ENCODE assay signal across 11 cellular contexts in the genomic region with DNA sequence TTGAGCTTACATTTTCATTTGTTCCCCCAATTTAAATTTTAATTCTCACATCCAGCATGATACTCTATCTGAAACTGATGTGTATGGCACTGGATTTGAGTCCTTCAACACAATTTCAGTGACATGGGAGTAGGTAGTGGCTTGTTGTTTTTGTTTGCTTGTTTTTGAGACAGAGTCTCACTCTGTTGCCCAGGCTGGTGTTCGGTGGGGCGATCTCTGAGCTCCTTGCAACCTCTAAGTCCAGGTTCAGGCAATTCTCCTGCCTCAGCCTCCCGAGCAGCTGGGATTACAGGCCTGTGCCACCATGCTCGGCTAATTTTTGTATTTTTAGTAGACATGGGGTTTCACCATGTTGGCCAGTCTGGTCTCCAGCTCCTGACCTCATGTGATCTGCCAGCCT. TPM values are rescaled to one million over a fixed set of nuclear protein-coding genes. Genes with fewer than 3 reads are reported as not detected.
DNase-seq lines count a peak whose midpoint lies in the region; ATAC-seq, FAIRE-seq and TF ChIP-seq lines count a peak whose summit lies in the region.
"Not testable (repeated sequence)": the region's sequence is repeated elsewhere in the genome, so short reads cannot be mapped to it uniquely, and the experiment has no call there.
"Had no signal": no experiment of that assay in that cellular context is flagged by ENCODE, and none has a peak within 500 bp of the region (broad histone marks: within the 10 kb centered on the region; RNA-seq: fewer than 3 reads in every experiment).

No MANE protein-coding gene starts in this region.

- not testable (repeated sequence) for H3K23ac ChIP-seq in mesendoderm (ENCODE audit: low read length)

- not testable (repeated sequence) for TF ChIP-seq POLR2A in GM12878 (IDR thresholded peaks at IDR 0.05; ENCODE audit: low read depth, low read length); esophagus squamous epithelium (IDR thresholded peaks at IDR 0.05); prostate gland (IDR thresholded peaks at IDR 0.05)

- not testable (repeated sequence) for FAIRE-seq in GM12878 (lab: Jason Lieb, UNC)

- peak overlapping the region; percentile 93 for H3K27ac Mint-ChIP-seq in CD8-positive, alpha-beta T cell
- peak overlapping the region; percentile 94 for H3K27ac Mint-ChIP-seq in activated B cell treated with CpG ODN at 0.5 μM for 24 hours

- 44% methylated on average over 4 of the region's 4 CpGs for WGBS in GM12878 (ENCODE audit: insufficient coverage, insufficient replicate concordance, low lambda C conversion rate, missing lambda C conversion rate)
- 70 to 91% methylated on average over 4 of the region's 4 CpGs for WGBS in esophagus squamous epithelium, 2 donors
- WGBS in mesendoderm (ENCODE audit: extremely low coverage, insufficient coverage, low lambda C conversion rate) = no CpG with 5 or more reads among the region's 4 CpGs
- WGBS in prostate gland = 82% methylated on average over 4 of the region's 4 CpGs

- not testable (repeated sequence) for TF ChIP-seq RAD21 in GM12878 (IDR thresholded peaks at IDR 0.05; ENCODE audit: insufficient read depth, low read depth, low read length)

- POLR2A ChIA-PET in CD8-positive, alpha-beta T cell (lab: Charles Lee) = interaction anchor here (3.6 kb wide), 1 partner anchor 9 kb away, joined by 36 read pairs; the partner anchor contains the start of gene LUC7L3
- POLR2A ChIA-PET in activated B cell treated with CpG ODN at 0.5 μM for 24 hours (lab: Charles Lee) = interaction anchor here (0.6 to 3.5 kb wide), 4 partner anchors 8 to 331 kb away, joined by 3 to 48 read pairs (median 6); partner anchors contain the start of gene LUC7L3
- POLR2A ChIA-PET in GM12878 (lab: Charles Lee) = interaction anchor here (0.8 to 3.5 kb wide), 5 partner anchors 9 to 157 kb away, joined by 3 to 25 read pairs (median 3); partner anchors contain the start of genes LUC7L3 and TOB1

- SMC1A ChIA-PET in GM12878 (lab: Charles Lee; ENCODE audit: uncharacterized antibody, unreplicated experiment) = interaction anchor here (1.0 to 1.5 kb wide), 3 partner anchors 9 to 16 kb away, joined by 3 to 5 read pairs (median 4); partner anchors contain the start of gene LUC7L3

- H3K9ac ChIP-seq in Karpas-422 (ENCODE audit: low read length) (peak overlapping the region; percentile 90), GM12878 (ENCODE audit: control insufficient read depth, insufficient read depth, low read length) (peak overlapping the region; percentile 91), mesendoderm (ENCODE audit: low read length) (peak overlapping the region; percentile 43)

- H2BK15ac ChIP-seq in mesendoderm (replicated peaks; ENCODE audit: low read depth) = peak overlapping the region; percentile 42

- not testable (repeated sequence) for H4K20me1 ChIP-seq in Karpas-422 (ENCODE audit: insufficient read depth, low read depth, low read length); GM12878 (ENCODE audit: control insufficient read depth, insufficient read depth)

- not testable (repeated sequence) for H3K9me3 Mint-ChIP-seq in CD8-positive, alpha-beta T cell; activated B cell treated with CpG ODN at 0.5 μM for 24 hours

- CTCF ChIA-PET in CD8-positive, alpha-beta T cell (lab: Charles Lee) = not testable (repeated sequence)
- CTCF ChIA-PET in activated B cell treated with CpG ODN at 0.5 μM for 24 hours (lab: Charles Lee) (interaction anchor here (1.4 kb wide), 1 partner anchor 12 kb away, joined by 3 read pairs; no protein-coding TSS in a partner anchor), GM12878 (lab: Yijun Ruan, JAX) (interaction anchor here (1.0 to 1.6 kb wide), 4 partner anchors 9 to 248 kb away, joined by 3 to 5 read pairs (median 4); no protein-coding TSS in a partner anchor)

- H4K5ac ChIP-seq in mesendoderm (ENCODE audit: low read length) = not testable (repeated sequence)

- H3K56ac ChIP-seq in mesendoderm (ENCODE audit: low read length) = peak overlapping the region; percentile 56

- TF ChIP-seq CTCF in CD8-positive, alpha-beta T cell (IDR thresholded peaks at IDR 0.05); activated B cell treated with CpG ODN at 0.5 μM for 24 hours (IDR thresholded peaks at IDR 0.05); GM12878 (IDR thresholded peaks at IDR 0.05 in 2 of 3, conservative IDR thresholded peaks at IDR 0.05 in 1 of 3; ENCODE audit: control insufficient read depth in 2 of 3, extremely low read depth in 1 of 3, insufficient read depth in 1 of 3, low read depth in 3 of 3, low read length in 3 of 3); esophagus squamous epithelium (IDR thresholded peaks at IDR 0.05); prostate gland (IDR thresholded peaks at IDR 0.05); tibial artery (IDR thresholded peaks at IDR 0.05): not testable (repeated sequence)

- peaks cover 39% of the 10 kb centered on the region for H3K4me1 Mint-ChIP-seq in CD8-positive, alpha-beta T cell (ENCODE audit: low read depth)
- H3K4me1 Mint-ChIP-seq in activated B cell treated with CpG ODN at 0.5 μM for 24 hours = peaks cover 31% of the 10 kb centered on the region

- not testable (repeated sequence) for H3K27me3 ChIP-seq in CD8-positive, alpha-beta T cell (ENCODE audit: insufficient read depth, low read length); Karpas-422 (ENCODE audit: low read length); GM12878 (replicated peaks in 1 of 2; ENCODE audit: control insufficient read depth in 2 of 2, insufficient read depth in 2 of 2, low read length in 1 of 2); esophagus squamous epithelium; mesendoderm (ENCODE audit: insufficient read depth, low read length, poor library complexity); prostate gland (replicated peaks; ENCODE audit: insufficient read depth); tibial artery

- not testable (repeated sequence) for H3K36me3 ChIP-seq in CD8-positive, alpha-beta T cell (ENCODE audit: insufficient read depth, low read length); Karpas-422 (ENCODE audit: insufficient read depth, low read length); GM12878 (ENCODE audit: control insufficient read depth in 2 of 2, insufficient read depth in 2 of 2, low read length in 1 of 2); esophagus squamous epithelium; mesendoderm (ENCODE audit: control insufficient read depth, insufficient read depth, low read length); prostate gland; tibial artery

- not testable (repeated sequence) for H3K4me3 ChIP-seq in CD8-positive, alpha-beta T cell (ENCODE audit: low read depth, low read length); mesendoderm (ENCODE audit: low read length); tibial artery
- H3K4me3 ChIP-seq in Karpas-422 (ENCODE audit: low read length) (peak overlapping the region; percentile 91), GM12878 (peak overlapping the region; percentile 81), esophagus squamous epithelium (peak overlapping the region in 2 of 4 donors; percentile 70 to 73), prostate gland (peak overlapping the region in 1 of 2 donors; percentile 70)

- in situ Hi-C loops in GM12878 (cut with MboI) = not testable (repeated sequence)

- peak overlapping the region; percentile 87 for H3K4me3 Mint-ChIP-seq in CD8-positive, alpha-beta T cell
- H3K4me3 Mint-ChIP-seq in activated B cell treated with CpG ODN at 0.5 μM for 24 hours = peak overlapping the region; percentile 91

- not testable (repeated sequence) for BruUV-seq in GM12878 (replicated peaks; lab: Mats Ljungman, UMichigan)

- H2BK120ac ChIP-seq in mesendoderm (ENCODE audit: low read depth, low read length) = not testable (repeated sequence)

- TF ChIP-seq EP300 in GM12878 (IDR thresholded peaks at IDR 0.05; ENCODE audit: borderline replicate concordance in 1 of 2, control insufficient read depth in 1 of 2, low read depth in 2 of 2, low read length in 2 of 2) = not testable (repeated sequence)

- RAD21 ChIA-PET in GM12878 (lab: Charles Lee; ENCODE audit: unreplicated experiment) = interaction anchor here (1.1 to 1.7 kb wide), 2 partner anchors 10 to 11 kb away, joined by 3 to 5 read pairs; partner anchors contain the start of gene LUC7L3

- peaks cover 15% of the 10 kb centered on the region for H3K4me1 ChIP-seq in CD8-positive, alpha-beta T cell (ENCODE audit: insufficient read depth, low read length)
- H3K4me1 ChIP-seq in Karpas-422 (ENCODE audit: low read length) = peaks cover 29% of the 10 kb centered on the region
- H3K4me1 ChIP-seq in GM12878 (ENCODE audit: control insufficient read depth, insufficient read depth, low read length); mesendoderm (ENCODE audit: control insufficient read depth, low read depth, low read length): not testable (repeated sequence)
- H3K4me1 ChIP-seq in esophagus squamous epithelium = peaks cover 11 to 53% (median 29%) of the 10 kb centered on the region in 3 donors
- peaks cover 10% of the 10 kb centered on the region for H3K4me1 ChIP-seq in prostate gland (replicated peaks)
- peaks cover 0 to 48% (median 28%) of the 10 kb centered on the region in 4 donors for H3K4me1 ChIP-seq in tibial artery

- H3K36me3 Mint-ChIP-seq in CD8-positive, alpha-beta T cell = peaks cover 13% of the 10 kb centered on the region
- H3K36me3 Mint-ChIP-seq in activated B cell treated with CpG ODN at 0.5 μM for 24 hours (ENCODE audit: low read depth) = peaks cover 14% of the 10 kb centered on the region

- peak overlapping the region; percentile 77 for H3K27ac ChIP-seq in CD8-positive, alpha-beta T cell (ENCODE audit: low read depth, low read length)
- H3K27ac ChIP-seq in Karpas-422 (ENCODE audit: low read length) = peak overlapping the region; percentile 88
- H3K27ac ChIP-seq in GM12878 (ENCODE audit: control insufficient read depth, insufficient read depth) = peak overlapping the region; percentile 86
- peak overlapping the region; percentile 95 to 96 (median 95) for H3K27ac ChIP-seq in esophagus squamous epithelium
- not testable (repeated sequence) for H3K27ac ChIP-seq in mesendoderm (ENCODE audit: low read depth, low read length)
- peak overlapping the region; percentile 89 to 93 for H3K27ac ChIP-seq in prostate gland
- peak overlapping the region; percentile 96 to 97 for H3K27ac ChIP-seq in tibial artery

- H3K4me2 ChIP-seq in Karpas-422 (ENCODE audit: low read depth, low read length, poor library complexity, severe bottlenecking) (peak overlapping the region; percentile 90), GM12878 (ENCODE audit: control insufficient read depth, insufficient read depth) (peak overlapping the region; percentile 65)
- H3K4me2 ChIP-seq in mesendoderm (ENCODE audit: low read length) = not testable (repeated sequence)

- intact Hi-C loops in CD8-positive, alpha-beta T cell (cut with DNase I, micrococcal nuclease) = loop anchor here in 1 of 2 experiments (5.0 to 10.0 kb wide), 4 partner anchors 167 to 456 kb away; partner anchors contain the start of genes EME1, MRPL27, NME2 and XYLT2
- intact Hi-C loops in activated B cell treated with CpG ODN at 0.5 μM for 24 hours (cut with micrococcal nuclease) = loop anchor here (5.0 kb wide), 2 partner anchors 413 to 458 kb away; partner anchors contain the start of genes NME2 and SPAG9
- intact Hi-C loops in GM12878 (cut with micrococcal nuclease; ENCODE audit: unreplicated experiment); esophagus squamous epithelium (cut with DNase I); prostate gland (cut with DNase I); tibial artery (cut with DNase I; ENCODE audit: low total_unique reads): not testable (repeated sequence)

- DNase-seq in CD8-positive, alpha-beta T cell; Karpas-422; activated B cell treated with CpG ODN at 0.5 μM for 24 hours; GM12878 (ENCODE audit: low read depth, low spot score); esophagus squamous epithelium (lab: John Stamatoyannopoulos, UW); mesendoderm; prostate gland (ENCODE audit: low spot score); tibial artery: not testable (repeated sequence)

- H2AFZ ChIP-seq in Karpas-422 (ENCODE audit: low read length) (peak overlapping the region; percentile 68; the same call in 1 of the 2 replicates), GM12878 (ENCODE audit: control insufficient read depth, low read depth, low read length) (peak overlapping the region; percentile 57)

- H3K9me3 ChIP-seq in CD8-positive, alpha-beta T cell (ENCODE audit: low read length); Karpas-422 (ENCODE audit: low read length); GM12878 (replicated peaks; ENCODE audit: control insufficient read depth, insufficient read depth, low read length); esophagus squamous epithelium; prostate gland; tibial artery: not testable (repeated sequence)

- not testable (repeated sequence) for H3K79me1 ChIP-seq in mesendoderm (ENCODE audit: low read length)

- H2AK5ac ChIP-seq in mesendoderm (ENCODE audit: low read length) = not testable (repeated sequence)

- not testable (repeated sequence) for ATAC-seq in CD8-positive, alpha-beta T cell; activated B cell treated with CpG ODN at 0.5 μM for 24 hours (ENCODE audit: low read depth); GM12878

- H3K18ac ChIP-seq in mesendoderm (ENCODE audit: low read length) = not testable (repeated sequence)

- H4K8ac ChIP-seq in mesendoderm (ENCODE audit: low read depth, low read length) = peak overlapping the region; percentile 16

- not testable (repeated sequence) for H2BK5ac ChIP-seq in mesendoderm (ENCODE audit: low read length)

- not testable (repeated sequence) for H3K9me2 ChIP-seq in Karpas-422 (replicated peaks; ENCODE audit: insufficient read depth, low read length)

- not testable (repeated sequence) for H3K4ac ChIP-seq in mesendoderm (ENCODE audit: low read depth, low read length)

- H3K27me3 Mint-ChIP-seq in CD8-positive, alpha-beta T cell (ENCODE audit: low read depth); activated B cell treated with CpG ODN at 0.5 μM for 24 hours: not testable (repeated sequence)

- H3K79me2 ChIP-seq in Karpas-422 (ENCODE audit: low read length) (peaks cover 50% of the 10 kb centered on the region), GM12878 (ENCODE audit: control insufficient read depth, insufficient read depth, low read length) (peaks cover 36% of the 10 kb centered on the region)
- H3K79me2 ChIP-seq in mesendoderm (ENCODE audit: control insufficient read depth, insufficient read depth, low read length) = not testable (repeated sequence)

RNA-seq across cellular contexts. Expression of gene ANKRD40, which starts 1.3 kb away (rescaled TPM):
- 10 to 100 TPM; 23.1 to 24.7 TPM for total RNA-seq in CD8-positive, alpha-beta T cell
- total RNA-seq in Karpas-422 (2014; rRNA removed; shearing (Covaris generic); ENCODE audit: low replicate concordance) = 17.1 and 34.1 TPM in 2 replicates
- total RNA-seq in activated B cell treated with CpG ODN at 0.5 μM for 24 hours (39.0 and 40.3 TPM in 2 replicates), GM12878 (2014; rRNA removed) (14.6 and 17.8 TPM in 2 replicates), GM12878 (2014; rRNA removed; fragmentation: Illumina TruSeq; extraction: Trizol) (19.0 and 19.9 TPM in 2 replicates), GM12878 (2021) (20.5 and 21.7 TPM in 2 replicates), esophagus squamous epithelium (10 to 100 TPM; 10.7 to 34.9 (median 17.9) TPM), prostate gland (10 to 100 TPM; 31.2 to 36.0 TPM)
- 24.6 and 26.3 TPM in 2 replicates for total RNA-seq in GM12878 (2013; cell fraction: nucleolus; rRNA removed)
- polyA plus RNA-seq in GM12878 (2011; ENCODE audit: low read depth) = 7.0 TPM
- polyA plus RNA-seq in GM12878 (2011; rRNA removed) (19.9 and 24.2 TPM in 2 replicates), GM12878 (2014; fragmentation: Illumina TruSeq; extraction: Trizol) (20.2 and 23.5 TPM in 2 replicates), GM12878 (2014; fragmentation: Nextera tagmentation; extraction: Ambion mirVana) (1 to 10 TPM; 6.7 to 6.9 TPM), GM12878 (2014; rRNA removed) (12.5 and 15.0 TPM in 2 replicates), GM12878 (2016; fragmentation: Nextera tagmentation; extraction: Ambion mirVana) (1 to 10 TPM; 5.9 to 9.6 TPM)
- polyA plus RNA-seq in GM12878 (2011; cell fraction: cytosol; rRNA removed) = 10.2 and 12.3 TPM in 2 replicates
- polyA plus RNA-seq in GM12878 (2011; cell fraction: nucleus; rRNA removed) = 8.4 and 10.6 TPM in 2 replicates
- polyA plus RNA-seq in GM12878 (2012) = 8.4 TPM in 2 replicates
- 12.7 and 15.8 TPM in 2 replicates for polyA minus RNA-seq in GM12878 (2011; rRNA and poly(A)+ RNA removed)
- 5.2 and 6.5 TPM in 2 replicates for polyA minus RNA-seq in GM12878 (2011; cell fraction: cytosol; rRNA and poly(A)+ RNA removed)
- 3.9 and 9.3 TPM in 2 replicates for polyA minus RNA-seq in GM12878 (2011; cell fraction: nucleus; rRNA and poly(A)+ RNA removed)
- 41.9 TPM for polyA plus RNA-seq in mesendoderm (2013, experiment 1 of 2)
- 41.9 TPM for polyA plus RNA-seq in mesendoderm (2013, experiment 2 of 2)

RNA-seq across cellular contexts. Expression of gene LUC7L3, which starts 10.3 kb away (rescaled TPM):
- total RNA-seq in CD8-positive, alpha-beta T cell = 10 to 100 TPM; 90.0 to 96.1 TPM
- 102 and 142 TPM in 2 replicates for total RNA-seq in Karpas-422 (2014; rRNA removed; shearing (Covaris generic); ENCODE audit: low replicate concordance)
- total RNA-seq in activated B cell treated with CpG ODN at 0.5 μM for 24 hours = 158 and 162 TPM in 2 replicates
- 311 TPM in 2 replicates for total RNA-seq in GM12878 (2013; cell fraction: nucleolus; rRNA removed)
- total RNA-seq in GM12878 (2014; rRNA removed) = 51.3 and 62.8 TPM in 2 replicates
- total RNA-seq in GM12878 (2014; rRNA removed; fragmentation: Illumina TruSeq; extraction: Trizol) = 97.5 and 107 TPM in 2 replicates
- total RNA-seq in GM12878 (2021) = 126 and 129 TPM in 2 replicates
- 104 TPM for polyA plus RNA-seq in GM12878 (2011; ENCODE audit: low read depth)
- polyA plus RNA-seq in GM12878 (2011; rRNA removed) = 172 and 341 TPM in 2 replicates
- polyA plus RNA-seq in GM12878 (2011; cell fraction: cytosol; rRNA removed) = 52.4 and 82.3 TPM in 2 replicates
- 342 and 344 TPM in 2 replicates for polyA plus RNA-seq in GM12878 (2011; cell fraction: nucleus; rRNA removed)
- polyA plus RNA-seq in GM12878 (2012) = 126 and 131 TPM in 2 replicates
- polyA plus RNA-seq in GM12878 (2014; fragmentation: Illumina TruSeq; extraction: Trizol) = 176 and 255 TPM in 2 replicates
- 100 to 1,000 TPM; 133 to 164 TPM for polyA plus RNA-seq in GM12878 (2014; fragmentation: Nextera tagmentation; extraction: Ambion mirVana)
- 107 and 145 TPM in 2 replicates for polyA plus RNA-seq in GM12878 (2014; rRNA removed)
- 100 to 1,000 TPM; 153 to 157 TPM for polyA plus RNA-seq in GM12878 (2016; fragmentation: Nextera tagmentation; extraction: Ambion mirVana)
- polyA minus RNA-seq in GM12878 (2011; rRNA and poly(A)+ RNA removed) = 16.8 and 20.3 TPM in 2 replicates
- polyA minus RNA-seq in GM12878 (2011; cell fraction: cytosol; rRNA and poly(A)+ RNA removed) = 15.5 and 17.3 TPM in 2 replicates
- polyA minus RNA-seq in GM12878 (2011; cell fraction: nucleus; rRNA and poly(A)+ RNA removed) = 86.6 and 99.4 TPM in 2 replicates
- total RNA-seq in esophagus squamous epithelium = 10 to 100 TPM; 18.0 to 95.2 (median 31.5) TPM
- polyA plus RNA-seq in mesendoderm (2013, experiment 1 of 2) = 185 TPM
- polyA plus RNA-seq in mesendoderm (2013, experiment 2 of 2) = 187 TPM
- 100 to 1,000 TPM in 1 of 2 donors, 10 to 100 TPM in 1; 45.4 to 234 TPM for total RNA-seq in prostate gland

RNA-seq across cellular contexts. Expression of gene ANKRD40CL, which starts 58.3 kb away (rescaled TPM):
- not detected for total RNA-seq in CD8-positive, alpha-beta T cell
- not detected in 2 replicates for total RNA-seq in Karpas-422 (2014; rRNA removed; shearing (Covaris generic); ENCODE audit: low replicate concordance)
- total RNA-seq in activated B cell treated with CpG ODN at 0.5 μM for 24 hours (0.42 TPM in 1 of 2 replicates, not detected in the other), GM12878 (2014; rRNA removed) (not detected in 2 replicates), GM12878 (2014; rRNA removed; fragmentation: Illumina TruSeq; extraction: Trizol) (not detected in 2 replicates), GM12878 (2021) (not detected in 2 replicates), esophagus squamous epithelium (not detected), prostate gland (not detected)
- total RNA-seq in GM12878 (2013; cell fraction: nucleolus; rRNA removed) = not detected in 2 replicates
- polyA plus RNA-seq in GM12878 (2011; ENCODE audit: low read depth) = not detected
- polyA plus RNA-seq in GM12878 (2011; rRNA removed) (not detected in 2 replicates), GM12878 (2014; fragmentation: Illumina TruSeq; extraction: Trizol) (not detected in 2 replicates), GM12878 (2014; fragmentation: Nextera tagmentation; extraction: Ambion mirVana) (not detected), GM12878 (2014; rRNA removed) (not detected in 2 replicates), GM12878 (2016; fragmentation: Nextera tagmentation; extraction: Ambion mirVana) (not detected)
- polyA plus RNA-seq in GM12878 (2011; cell fraction: cytosol; rRNA removed) = not detected in 2 replicates
- not detected in 2 replicates for polyA plus RNA-seq in GM12878 (2011; cell fraction: nucleus; rRNA removed)
- polyA plus RNA-seq in GM12878 (2012) = not detected in 2 replicates
- polyA minus RNA-seq in GM12878 (2011; rRNA and poly(A)+ RNA removed) = not detected in 2 replicates
- polyA minus RNA-seq in GM12878 (2011; cell fraction: cytosol; rRNA and poly(A)+ RNA removed) = not detected in 2 replicates
- not detected in 2 replicates for polyA minus RNA-seq in GM12878 (2011; cell fraction: nucleus; rRNA and poly(A)+ RNA removed)
- polyA plus RNA-seq in mesendoderm (2013, experiment 1 of 2) = not detected
- not detected for polyA plus RNA-seq in mesendoderm (2013, experiment 2 of 2)
- total RNA-seq: HT1080, NCI-H460, RPMI7951 had no signal
